Comparison of ENCODE assay signal across 20 cellular contexts in the genomic region with DNA sequence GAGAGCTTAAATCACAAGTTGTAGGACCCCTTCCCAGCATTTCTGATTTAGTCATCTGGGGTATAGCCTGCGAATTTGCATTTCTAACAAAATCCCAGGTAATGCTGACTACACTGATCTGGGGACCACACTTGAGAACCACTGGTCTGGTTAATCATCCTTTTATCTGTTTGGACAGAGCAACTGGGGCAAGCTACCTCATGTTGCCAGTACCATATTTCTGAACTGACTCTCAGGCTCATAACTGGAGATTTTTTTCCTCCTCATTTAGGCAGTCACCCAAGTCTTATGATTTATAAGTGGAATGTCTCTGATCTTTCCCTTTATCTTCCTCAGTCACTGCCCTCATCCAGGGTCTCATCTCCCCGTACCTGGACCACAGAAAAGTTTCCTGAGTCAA. TPM values are rescaled to one million over a fixed set of nuclear protein-coding genes. Genes with fewer than 3 reads are reported as not detected.
DNase-seq lines count a peak whose midpoint lies in the region; ATAC-seq, FAIRE-seq and TF ChIP-seq lines count a peak whose summit lies in the region.
"Had no signal": no experiment of that assay in that cellular context is flagged by ENCODE, and none has a peak within 500 bp of the region (broad histone marks: within the 10 kb centered on the region; RNA-seq: fewer than 3 reads in every experiment).

No MANE protein-coding gene starts in this region.

- H3K27ac ChIP-seq in A549 = peak overlapping the region; percentile 68 to 89
- H3K27ac ChIP-seq: BLaER1 treated with 17β-estradiol and CSF1 and Interleukin-3, amounts not matched to agents 10 nM and 100 nM; SJCRH30 had no signal

- H3K9me3 ChIP-seq in A549 = no peaks in the 10 kb centered on the region
- H3K9me3 ChIP-seq: BLaER1 treated with 17β-estradiol and CSF1 and Interleukin-3, amounts not matched to agents 10 nM and 100 nM; SJCRH30 had no signal

- TF ChIP-seq CTCF in A549 (IDR thresholded peaks at IDR 0.05) (no peak), epithelial cell of esophagus (IDR thresholded peaks at IDR 0.05; ENCODE audit: insufficient read depth, low read depth, low read length, missing control alignments) (no peak)

- peaks cover 17% of the 10 kb centered on the region for H3K4me1 Mint-ChIP-seq in activated T-helper 2 cell treated with anti-CD3 and anti-CD28 coated beads, Interferon-gamma antibody, Interleukin-2, Interleukin-4, amounts not matched to agents 10 μg/mL and 5 μg/mL and 100 μg/mL, durations not matched to agents 14 hours and 24 hours and 36 hours (ENCODE audit: low read depth)

- no peaks in the 10 kb centered on the region for H3K36me3 Mint-ChIP-seq in activated T-helper 2 cell treated with anti-CD3 and anti-CD28 coated beads, Interferon-gamma antibody, Interleukin-2, Interleukin-4, amounts not matched to agents 10 μg/mL and 5 μg/mL and 100 μg/mL, durations not matched to agents 14 hours and 24 hours and 36 hours (ENCODE audit: low read depth)

- peaks cover 54% of the 10 kb centered on the region for H3K4me1 ChIP-seq in A549
- H3K4me1 ChIP-seq: SJCRH30 had no signal

- FAIRE-seq in A549 (lab: Jason Lieb, UNC) (no peak), H54 (lab: Jason Lieb, UNC) (no peak)
- FAIRE-seq: A204.1, G401.6 had no signal

- ATAC-seq in A549 (peak in 1 of 2 experiments; percentile 52; a peak in 3 of 6 replicates), GM21423 (IDR thresholded peaks at IDR 0.05; ENCODE audit: unreplicated experiment) (no peak), GM18907 (IDR thresholded peaks at IDR 0.05; ENCODE audit: unreplicated experiment) (no peak)

- H3K4me3 ChIP-seq in A549 (no peak overlapping the region), epithelial cell of esophagus (ENCODE audit: low read length) (no peak overlapping the region)
- H3K4me3 ChIP-seq: BLaER1 treated with 17β-estradiol and CSF1 and Interleukin-3, amounts not matched to agents 10 nM and 100 nM; SJCRH30 had no signal

- H3K4me2 ChIP-seq in A549 = peak overlapping the region; percentile 49
- H3K4me2 ChIP-seq: BLaER1 treated with 17β-estradiol and CSF1 and Interleukin-3, amounts not matched to agents 10 nM and 100 nM had no signal

- intact Hi-C loops in activated T-helper 2 cell treated with anti-CD3 and anti-CD28 coated beads, Interferon-gamma antibody, Interleukin-2, Interleukin-4, amounts not matched to agents 10 μg/mL and 5 μg/mL and 100 μg/mL, durations not matched to agents 14 hours and 24 hours and 36 hours (cut with micrococcal nuclease) = no loop called here

- CTCF ChIA-PET in A549 (lab: Yijun Ruan, JAX) = interaction anchor here (0.6 to 1.6 kb wide), 3 partner anchors 17 to 419 kb away, joined by 3 to 7 read pairs (median 4); no protein-coding TSS in a partner anchor

- WGBS in A549 (ENCODE audit: missing lambda C conversion rate) = 37% methylated on average over 2 of the region's 2 CpGs

- H3K9me3 Mint-ChIP-seq in activated T-helper 2 cell treated with anti-CD3 and anti-CD28 coated beads, Interferon-gamma antibody, Interleukin-2, Interleukin-4, amounts not matched to agents 10 μg/mL and 5 μg/mL and 100 μg/mL, durations not matched to agents 14 hours and 24 hours and 36 hours = no peaks in the 10 kb centered on the region

- no peak for TF ChIP-seq EP300 in A549 (IDR thresholded peaks at IDR 0.05)

- TF ChIP-seq RAD21 in A549 (conservative IDR thresholded peaks at IDR 0.05 in 1 of 2, IDR thresholded peaks at IDR 0.05 in 1 of 2) = no peak

- TF ChIP-seq POLR2A in A549 (IDR thresholded peaks at IDR 0.05; ENCODE audit: low read length) (no peak), H54 (IDR thresholded peaks at IDR 0.05; ENCODE audit: low read depth, low read length) (no peak)

- H3K4me3 Mint-ChIP-seq in activated T-helper 2 cell treated with anti-CD3 and anti-CD28 coated beads, Interferon-gamma antibody, Interleukin-2, Interleukin-4, amounts not matched to agents 10 μg/mL and 5 μg/mL and 100 μg/mL, durations not matched to agents 14 hours and 24 hours and 36 hours (ENCODE audit: low read depth) = no peak overlapping the region

- POLR2A ChIA-PET in A549 (lab: Yijun Ruan, JAX) = interaction anchor here (0.8 to 1.2 kb wide), 2 partner anchors 72 to 131 kb away, joined by 3 to 5 read pairs; a partner anchor contains a TSS

- peak in 1 of 2 experiments; percentile 38 for DNase-seq in A549 (ENCODE audit: low read depth in 1 of 2, low spot score in 1 of 2)
- peak; percentile 22 for DNase-seq in M059J (ENCODE audit: low read depth)
- no peak for DNase-seq in activated T-helper 2 cell treated with anti-CD3 and anti-CD28 coated beads, Interferon-gamma antibody, Interleukin-2, Interleukin-4, amounts not matched to agents 10 μg/mL and 5 μg/mL and 100 μg/mL, durations not matched to agents 14 hours and 24 hours and 36 hours (ENCODE audit: low spot score)
- DNase-seq in epithelial cell of esophagus (ENCODE audit: low read depth) = peak; percentile 84
- no peak for DNase-seq in activated T-cell treated with anti-CD3 and anti-CD28 coated beads, Interleukin-2, amount 50 U/mL, for 1 hour
- DNase-seq in H54 (ENCODE audit: insufficient read length, low spot score) = no peak
- DNase-seq: DMS79 treated with DMSO at 0.1 percent for 48 hours, MV-4-11, NCI-H1417, NCI-H187 treated with DMSO at 0.1 percent for 48 hours, NCI-H446 treated with DMSO at 0.1 percent for 48 hours, NCI-H748 treated with DMSO at 0.1 percent for 48 hours, OCI-M1, RPMI8226, SJCRH30 had no signal

- no peaks in the 10 kb centered on the region for H3K27me3 Mint-ChIP-seq in activated T-helper 2 cell treated with anti-CD3 and anti-CD28 coated beads, Interferon-gamma antibody, Interleukin-2, Interleukin-4, amounts not matched to agents 10 μg/mL and 5 μg/mL and 100 μg/mL, durations not matched to agents 14 hours and 24 hours and 36 hours (ENCODE audit: low read depth)

- H3K27ac Mint-ChIP-seq in activated T-helper 2 cell treated with anti-CD3 and anti-CD28 coated beads, Interferon-gamma antibody, Interleukin-2, Interleukin-4, amounts not matched to agents 10 μg/mL and 5 μg/mL and 100 μg/mL, durations not matched to agents 14 hours and 24 hours and 36 hours = peak overlapping the region; percentile 51

TF ChIP-seq in A549, 52 proteins besides CTCF, POLR2A, EP300 and RAD21:
- peak; percentile 18 for TF ChIP-seq MAFK (IDR thresholded peaks at IDR 0.05; ENCODE audit: partially characterized antibody)
- no peak for TF ChIP-seq TFCP2L1 (CRISPR knock-in tag; IDR thresholded peaks at IDR 0.05)
- TF ChIP-seq JUNB (IDR thresholded peaks at IDR 0.05) = 0 out of 2 replicates have a peak, but pooled peaks have one; percentile 12
TF ChIP-seq in A549: peak in this region for 2.

RNA-seq across cellular contexts. Expression of a gene that starts 12.0 kb away (rescaled TPM):
- polyA plus RNA-seq in A549 (2011; rRNA removed) (59.9 and 105 TPM in 2 replicates), A549 (2017; fragmentation: RNase III; extraction: RNeasy Plus Mini Kit Qiagen cat#74134 plus additional on column Dnase treatment) (105 to 112 TPM (median 110 TPM) in 3 replicates)
- 22.5 and 34.3 TPM in 2 replicates for polyA plus RNA-seq in A549 (2012; cell fraction: cytosol; rRNA removed)
- polyA plus RNA-seq in A549 (2012; cell fraction: nucleus; rRNA removed) = 3.9 and 9.3 TPM in 2 replicates
- polyA minus RNA-seq in A549 (2011; rRNA and poly(A)+ RNA removed) = 5.4 and 7.6 TPM in 2 replicates
- 98.0 and 123 TPM in 2 replicates for total RNA-seq in M059J (2014; rRNA removed; shearing (Covaris generic))
- 141 and 146 TPM in 2 replicates for total RNA-seq in activated T-helper 2 cell treated with anti-CD3 and anti-CD28 coated beads, Interferon-gamma antibody, Interleukin-2, Interleukin-4, amounts not matched to agents 10 μg/mL and 5 μg/mL and 100 μg/mL, durations not matched to agents 14 hours and 24 hours and 36 hours

RNA-seq across cellular contexts. Expression of a gene that starts 35.3 kb away (rescaled TPM):
- 35.8 and 58.3 TPM in 2 replicates for polyA plus RNA-seq in A549 (2011; rRNA removed)
- polyA plus RNA-seq in A549 (2012; cell fraction: cytosol; rRNA removed) = 8.7 and 9.7 TPM in 2 replicates
- 3.2 and 6.0 TPM in 2 replicates for polyA plus RNA-seq in A549 (2012; cell fraction: nucleus; rRNA removed)
- polyA plus RNA-seq in A549 (2017; fragmentation: RNase III; extraction: RNeasy Plus Mini Kit Qiagen cat#74134 plus additional on column Dnase treatment) = 26.5 to 35.8 TPM (median 26.8 TPM) in 3 replicates
- 7.5 and 8.9 TPM in 2 replicates for polyA minus RNA-seq in A549 (2011; rRNA and poly(A)+ RNA removed)
- 44.3 and 70.4 TPM in 2 replicates for total RNA-seq in M059J (2014; rRNA removed; shearing (Covaris generic))
- 51.2 and 52.0 TPM in 2 replicates for total RNA-seq in activated T-helper 2 cell treated with anti-CD3 and anti-CD28 coated beads, Interferon-gamma antibody, Interleukin-2, Interleukin-4, amounts not matched to agents 10 μg/mL and 5 μg/mL and 100 μg/mL, durations not matched to agents 14 hours and 24 hours and 36 hours

Comparison
In these comparisons a context has a peak if more than half of its experiments do, and no peak if none do; other contexts are left out.
1. DNase-seq: peak in M059J (single experiment) and epithelial cell of esophagus (single experiment); none in activated T-helper 2 cell treated with anti-CD3 and anti-CD28 coated beads, Interferon-gamma antibody, Interleukin-2, Interleukin-4, amounts not matched to agents 10 μg/mL and 5 μg/mL and 100 μg/mL, durations not matched to agents 14 hours and 24 hours and 36 hours (single experiment), activated T-cell treated with anti-CD3 and anti-CD28 coated beads, Interleukin-2, amount 50 U/mL, for 1 hour (single experiment) and H54 (single experiment).